In genomic region chr2:115290478-115290877, GRCh38 we compare ENCODE assay signal across 29 cellular contexts.
DNase-seq lines count a peak whose midpoint lies in the region; ATAC-seq, FAIRE-seq and TF ChIP-seq lines count a peak whose summit lies in the region.
"Had no signal": no experiment of that assay in that cellular context is flagged by ENCODE, and none has a peak within 500 bp of the region (broad histone marks: within the 10 kb centered on the region; RNA-seq: fewer than 3 reads in every experiment).

No MANE protein-coding gene starts in this region.

- DNase-seq in HepG2 (ENCODE audit: low spot score) (no peak), right lobe of liver (no peak)
- DNase-seq: 8988T; ACHN; AML-193; BE2C; C1 segment of cervical spinal cord; Caco-2; Calu3; CD4-positive, alpha-beta memory T cell; CD4-positive, alpha-beta T cell; CD4-positive, CD25-positive, alpha-beta regulatory T cell; CD8-positive, alpha-beta memory T cell; CD8-positive, alpha-beta T cell; COR-L47; DMS 273 treated with DMSO at 0.1 percent for 48 hours; DMS153; DMS53; DMS79; DMS79 treated with DMSO at 0.1 percent for 48 hours; DND-41; EL had no signal

- BruUV-seq in HepG2 (replicated peaks; lab: Mats Ljungman, UMichigan) = no TSS peak

- H2AFZ ChIP-seq in HepG2 (ENCODE audit: low read length) = no peak overlapping the region

- H3K9me3 ChIP-seq in HepG2 (ENCODE audit: low read length) (peaks cover 97% of the 10 kb centered on the region), right lobe of liver (no peaks in the 10 kb centered on the region)
- H3K9me3 ChIP-seq: A549; BE2C; BLaER1; BLaER1 treated with 17β-estradiol and CSF1 and Interleukin-3, amounts not matched to agents 10 nM and 100 nM; Caco-2 had no signal

- no peak overlapping the region for H3K9ac ChIP-seq in HepG2 (ENCODE audit: insufficient read depth, low read depth, low read length)
- H3K9ac ChIP-seq: BLaER1; BLaER1 treated with 17β-estradiol and CSF1 and Interleukin-3, amounts not matched to agents 10 nM and 100 nM had no signal

- no peak for FAIRE-seq in HepG2 (lab: Jason Lieb, UNC)
- FAIRE-seq: A204.1, A549, D721Med had no signal

- H3K4me2 ChIP-seq in HepG2 (ENCODE audit: low read depth, low read length) = no peak overlapping the region
- H3K4me2 ChIP-seq: A549; BLaER1; BLaER1 treated with 17β-estradiol and CSF1 and Interleukin-3, amounts not matched to agents 10 nM and 100 nM had no signal

- TF ChIP-seq EP300 in HepG2 (IDR thresholded peaks at IDR 0.05; ENCODE audit: low read depth in 2 of 2, low read length in 2 of 2) (no peak), HepG2 (CRISPR knock-in tag; IDR thresholded peaks at IDR 0.05; ENCODE audit: borderline replicate concordance) (no peak)

- no peaks in the 10 kb centered on the region for H3K27me3 ChIP-seq in HepG2 (ENCODE audit: control insufficient read depth in 1 of 2, insufficient read depth in 2 of 2, low read length in 2 of 2)
- H3K27me3 ChIP-seq in right lobe of liver = no peaks in the 10 kb centered on the region
- H3K27me3 ChIP-seq: BE2C; BLaER1; BLaER1 treated with 17β-estradiol and CSF1 and Interleukin-3, amounts not matched to agents 10 nM and 100 nM had no signal

- POLR2A ChIA-PET in HepG2 (lab: Yijun Ruan, JAX) = no interaction called here

- no peak for TF ChIP-seq CTCF in HepG2 (CRISPR knock-in tag; IDR thresholded peaks at IDR 0.05)
- TF ChIP-seq CTCF in right lobe of liver (IDR thresholded peaks at IDR 0.05) = no peak

- in situ Hi-C loops in HepG2 (cut with HindIII; ENCODE audit: extremely low pct_ligation_motif_present, low pct_unique_long_range_greater_than_20kb) = no loop called here

- no peaks in the 10 kb centered on the region for H4K20me1 ChIP-seq in HepG2 (ENCODE audit: insufficient read depth, low read length)
- H4K20me1 ChIP-seq: BLaER1; BLaER1 treated with 17β-estradiol and CSF1 and Interleukin-3, amounts not matched to agents 10 nM and 100 nM had no signal

- TF ChIP-seq POLR2A in HepG2 (IDR thresholded peaks at IDR 0.05; ENCODE audit: insufficient read depth in 1 of 2, low read depth in 2 of 2, low read length in 2 of 2) (no peak), right lobe of liver (IDR thresholded peaks at IDR 0.05) (no peak)

- H3K79me2 ChIP-seq in HepG2 (ENCODE audit: insufficient read depth, low read length) = no peaks in the 10 kb centered on the region

- no peak for TF ChIP-seq RAD21 in HepG2 (CRISPR knock-in tag; IDR thresholded peaks at IDR 0.05)

- CTCF ChIA-PET in HepG2 (lab: Yijun Ruan, JAX; ENCODE audit: low intra/inter-chr PET ratio, low total read pairs) = no interaction called here

- intact Hi-C loops in HepG2 (cut with micrococcal nuclease; ENCODE audit: unreplicated experiment) (no loop called here), right lobe of liver (cut with DNase I) (no loop called here)

- no peak overlapping the region for H3K27ac ChIP-seq in HepG2 (ENCODE audit: extremely low read length, insufficient read depth, low read length)
- H3K27ac ChIP-seq in right lobe of liver = no peak overlapping the region
- H3K27ac ChIP-seq: 22Rv1; A549; BLaER1; BLaER1 treated with 17β-estradiol and CSF1 and Interleukin-3, amounts not matched to agents 10 nM and 100 nM; C4-2B had no signal

- H3K36me3 ChIP-seq in HepG2 (replicated peaks in 1 of 2; ENCODE audit: control insufficient read depth in 1 of 2, insufficient read depth in 2 of 2, low read length in 2 of 2) (no peaks in the 10 kb centered on the region), right lobe of liver (no peaks in the 10 kb centered on the region)
- H3K36me3 ChIP-seq: BE2C; BLaER1; BLaER1 treated with 17β-estradiol and CSF1 and Interleukin-3, amounts not matched to agents 10 nM and 100 nM had no signal

- H3K4me1 ChIP-seq in HepG2 (ENCODE audit: insufficient read depth, low read length) = no peaks in the 10 kb centered on the region
- H3K4me1 ChIP-seq in right lobe of liver = no peaks in the 10 kb centered on the region
- H3K4me1 ChIP-seq: A549; BE2C; BLaER1; BLaER1 treated with 17β-estradiol and CSF1 and Interleukin-3, amounts not matched to agents 10 nM and 100 nM; Caco-2 had no signal

- 51% methylated on average over 1 of the region's 1 CpG for WGBS in HepG2 (ENCODE audit: low lambda C conversion rate)
- WGBS in right lobe of liver (ENCODE audit: insufficient coverage, low coverage, low lambda C conversion rate, missing lambda C conversion rate) = 44% methylated on average over 1 of the region's 1 CpG

- H3K4me3 ChIP-seq in HepG2 (replicated peaks in 1 of 3; ENCODE audit: insufficient read depth in 1 of 3, low read depth in 2 of 3, low read length in 3 of 3) (no peak overlapping the region), right lobe of liver (no peak overlapping the region)
- H3K4me3 ChIP-seq: A549; BLaER1; BLaER1 treated with 17β-estradiol and CSF1 and Interleukin-3, amounts not matched to agents 10 nM and 100 nM had no signal

- no peak for ATAC-seq in HepG2
- no peak for ATAC-seq in right lobe of liver
- ATAC-seq: A549; CD8-positive, alpha-beta T cell had no signal

TF ChIP-seq in HepG2, 621 proteins besides CTCF, POLR2A, EP300 and RAD21:
- no peak for TF ChIP-seq ELF4 (CRISPR knock-in tag; IDR thresholded peaks at IDR 0.05; ENCODE audit: borderline replicate concordance)
- TF ChIP-seq MAFK (conservative IDR thresholded peaks at IDR 0.05 in 1 of 2, IDR thresholded peaks at IDR 0.05 in 1 of 2; ENCODE audit: low read length in 2 of 2) = peak; percentile 54 to 69
- TF ChIP-seq MAFF (IDR thresholded peaks at IDR 0.05; ENCODE audit: low read depth, low read length) = peak; percentile 65
- TF ChIP-seq ZNF616 (CRISPR knock-in tag; IDR thresholded peaks at IDR 0.05; ENCODE audit: low read depth) = no peak
